ENCODE assay signal across 16 cellular contexts in genomic region chr10:22635650-22636049, GRCh38.
DNase-seq lines count a peak whose midpoint lies in the region; ATAC-seq, FAIRE-seq and TF ChIP-seq lines count a peak whose summit lies in the region.
"Had no signal": no experiment of that assay in that cellular context is flagged by ENCODE, and none has a peak within 500 bp of the region (broad histone marks: within the 10 kb centered on the region; RNA-seq: fewer than 3 reads in every experiment).

No MANE protein-coding gene starts in this region.

- H2BK12ac ChIP-seq in neuronal stem cell (ENCODE audit: low read length): no peak overlapping the region

- H2AK5ac ChIP-seq in neuronal stem cell (ENCODE audit: low read depth, low read length): no peak overlapping the region

- no peaks in the 10 kb centered on the region for H3K27me3 ChIP-seq in neutrophil
- no peaks in the 10 kb centered on the region for H3K27me3 ChIP-seq in neuronal stem cell (ENCODE audit: control insufficient read depth in 3 of 3, insufficient read depth in 3 of 3, low read depth in 1 of 3, low read length in 3 of 3)
- H3K27me3 ChIP-seq: SJCRH30 had no signal

- H3K4me3 ChIP-seq in neutrophil (ENCODE audit: low read depth in 1 of 2, low read length in 1 of 2): no peak overlapping the region
- H3K4me3 ChIP-seq in neuronal stem cell (ENCODE audit: low read length in 2 of 2): no peak overlapping the region
- H3K4me3 ChIP-seq: SJCRH30 had no signal

- H3K4me1 ChIP-seq in neutrophil (ENCODE audit: control insufficient read depth in 1 of 2, insufficient read depth in 1 of 2, low read depth in 1 of 2, low read length in 1 of 2) (peaks cover 26 to 30% of the 10 kb centered on the region in 2 experiments), neuronal stem cell (ENCODE audit: control insufficient read depth in 2 of 2, insufficient read depth in 1 of 2, low read depth in 1 of 2, low read length in 2 of 2) (peaks cover 4 to 12% of the 10 kb centered on the region in 2 donors)
- H3K4me1 ChIP-seq: SJCRH30 had no signal

- H3K9me3 Mint-ChIP-seq in activated T-helper 17 cell treated with anti-CD3 and anti-CD28 coated beads, Interleukin-2, amount 50 U/mL, for 72 hours: no peaks in the 10 kb centered on the region

- H3K36me3 Mint-ChIP-seq in activated T-helper 17 cell treated with anti-CD3 and anti-CD28 coated beads, Interleukin-2, amount 50 U/mL, for 72 hours (ENCODE audit: low read depth): peaks cover 11% of the 10 kb centered on the region

- H2BK15ac ChIP-seq in neuronal stem cell (ENCODE audit: low read length): no peak overlapping the region

- no peak overlapping the region for H4K91ac ChIP-seq in neuronal stem cell (ENCODE audit: low read depth, low read length, poor library complexity)

- no peak overlapping the region for H3K23ac ChIP-seq in neuronal stem cell (ENCODE audit: low read depth, low read length, poor library complexity)

- peaks cover 2% of the 10 kb centered on the region for H3K79me1 ChIP-seq in neuronal stem cell (ENCODE audit: low read depth, low read length)

- H3K4me3 Mint-ChIP-seq in activated T-helper 17 cell treated with anti-CD3 and anti-CD28 coated beads, Interleukin-2, amount 50 U/mL, for 72 hours: peak overlapping the region; percentile 52

- H3K27ac Mint-ChIP-seq in activated T-helper 17 cell treated with anti-CD3 and anti-CD28 coated beads, Interleukin-2, amount 50 U/mL, for 72 hours: peak overlapping the region; percentile 77

- no peak for TF ChIP-seq POLR2A in GM12891 (IDR thresholded peaks at IDR 0.05; ENCODE audit: low read depth, low read length)

- peak overlapping the region; percentile 66 for H3K27ac ChIP-seq in neutrophil
- H3K27ac ChIP-seq in neuronal stem cell (replicated peaks; ENCODE audit: low read length): no peak overlapping the region
- H3K27ac ChIP-seq: SJCRH30 had no signal

- H3K9me3 ChIP-seq in neutrophil (no peaks in the 10 kb centered on the region), neuronal stem cell (replicated peaks in 1 of 2; ENCODE audit: control insufficient read depth in 2 of 2, insufficient read depth in 1 of 2, low read depth in 1 of 2, low read length in 2 of 2) (no peaks in the 10 kb centered on the region)
- H3K9me3 ChIP-seq: SJCRH30 had no signal

- no peak overlapping the region for H2AFZ ChIP-seq in neuronal stem cell (ENCODE audit: low read length)

- peaks cover 48% of the 10 kb centered on the region for H3K4me1 Mint-ChIP-seq in activated T-helper 17 cell treated with anti-CD3 and anti-CD28 coated beads, Interleukin-2, amount 50 U/mL, for 72 hours

- no peak overlapping the region for H3K18ac ChIP-seq in neuronal stem cell (ENCODE audit: low read length)

- peak; percentile 36 for ATAC-seq in GM21723 (IDR thresholded peaks at IDR 0.05; ENCODE audit: unreplicated experiment)
- ATAC-seq in activated T-helper 17 cell treated with anti-CD3 and anti-CD28 coated beads, Interleukin-2, amount 50 U/mL, for 72 hours (replicated peaks): no peak
- no peak for ATAC-seq in GM19452 (IDR thresholded peaks at IDR 0.05; ENCODE audit: unreplicated experiment)
- ATAC-seq: HCT116, left ventricle myocardium superior, right cardiac atrium had no signal

- H2BK5ac ChIP-seq in neuronal stem cell (ENCODE audit: low read length): no peak overlapping the region

- no peak for TF ChIP-seq CTCF in neutrophil (IDR thresholded peaks at IDR 0.05)

- no CpG with 5 or more reads among the region's 10 CpGs for WGBS in neuronal stem cell (ENCODE audit: extremely low coverage in 2 of 2, insufficient read length in 2 of 2, insufficient replicate concordance in 1 of 2), 2 donors

- H3K14ac ChIP-seq in neuronal stem cell (ENCODE audit: low read length): no peak overlapping the region

- no peak overlapping the region for H2BK120ac ChIP-seq in neuronal stem cell (ENCODE audit: low read depth, low read length)

- FAIRE-seq in GM12891 (lab: Jason Lieb, UNC): peak; percentile 54
- FAIRE-seq: astrocyte, TTC549 had no signal

- H4K8ac ChIP-seq in neuronal stem cell (ENCODE audit: low read depth, low read length): no peak overlapping the region

- no peak overlapping the region for H3K9ac ChIP-seq in neuronal stem cell (ENCODE audit: low read depth, low read length, poor library complexity)

- no peaks in the 10 kb centered on the region for H3K27me3 Mint-ChIP-seq in activated T-helper 17 cell treated with anti-CD3 and anti-CD28 coated beads, Interleukin-2, amount 50 U/mL, for 72 hours

- no peak overlapping the region for H3K4ac ChIP-seq in neuronal stem cell (ENCODE audit: low read length)

- H3K36me3 ChIP-seq in neutrophil: no peaks in the 10 kb centered on the region
- no peaks in the 10 kb centered on the region for H3K36me3 ChIP-seq in neuronal stem cell (replicated peaks in 1 of 2; ENCODE audit: control insufficient read depth in 2 of 2, insufficient read depth in 2 of 2, low read length in 2 of 2)
- H3K36me3 ChIP-seq: SJCRH30 had no signal

- DNase-seq in GM12891 (ENCODE audit: insufficient read length, low spot score) (no peak), UCSD-AML1 (lab: John Stamatoyannopoulos, UW; ENCODE audit: unreplicated experiment) (no peak), neuronal stem cell (ENCODE audit: low spot score) (no peak)
- DNase-seq: activated CD8-positive, alpha-beta memory T cell treated with anti-CD3 and anti-CD28 coated beads, Interleukin-2, amount 50 U/mL, for 48 hours; left ventricle myocardium superior; NCI-H1048; right cardiac atrium; SJCRH30; stimulated activated CD4-positive, alpha-beta T cell treated with anti-CD3 and anti-CD28 coated beads, Interleukin-4, amount 100 ng/mL, for 1 hour had no signal

- H3K4me2 ChIP-seq in neuronal stem cell (ENCODE audit: insufficient read depth, low read length, poor library complexity, severe bottlenecking): no peak overlapping the region

TF ChIP-seq in GM12891, 5 proteins besides CTCF, POLR2A, EP300 and RAD21:
- TF ChIP-seq PAX5 (IDR thresholded peaks at IDR 0.05; ENCODE audit: insufficient read depth, low read length, severe bottlenecking) (no peak), SPI1 (IDR thresholded peaks at IDR 0.05; ENCODE audit: low read depth, low read length) (peak; percentile 80)
